In genomic region chr20:45343867-45344721, GRCh38 we compare ENCODE assay signal across 8 cellular contexts. TPM values are rescaled to one million over a fixed set of nuclear protein-coding genes. Genes with fewer than 3 reads are reported as not detected.
DNase-seq lines count a peak whose midpoint lies in the region; FAIRE-seq and TF ChIP-seq lines count a peak whose summit lies in the region.

No MANE protein-coding gene starts in this region.

- no peaks in the 10 kb centered on the region for H3K27me3 ChIP-seq in WERI-Rb-1 (ENCODE audit: insufficient read depth, low read depth, severe bottlenecking)
- H3K27me3 ChIP-seq in right atrium auricular region = no peaks in the 10 kb centered on the region
- H3K27me3 ChIP-seq in skeletal muscle satellite cell (ENCODE audit: control insufficient read depth, insufficient read depth, low read length) = no peaks in the 10 kb centered on the region

- peak overlapping the region; percentile 84 for H3K4me2 ChIP-seq in skeletal muscle satellite cell (ENCODE audit: low read length)

- H3K36me3 ChIP-seq in WERI-Rb-1 (peaks cover 26% of the 10 kb centered on the region), right atrium auricular region (peaks cover 21% of the 10 kb centered on the region), skeletal muscle satellite cell (ENCODE audit: insufficient read depth, low read length) (peaks cover 57% of the 10 kb centered on the region)

- FAIRE-seq in H54 (lab: Jason Lieb, UNC) = peak; percentile 67

- H3K9ac ChIP-seq in skeletal muscle satellite cell (ENCODE audit: low read depth, low read length) = peak overlapping the region; percentile 97

- DNase-seq in H54 (ENCODE audit: insufficient read length, low spot score) (peak; percentile 73), WERI-Rb-1 (peak; percentile 73), right atrium auricular region (ENCODE audit: low spot score) (peak; percentile 91), NCI-H2171 treated with DMSO at 0.1 percent for 48 hours (lab: John Stamatoyannopoulos, UW) (no peak), DMS114 treated with DMSO at 0.1 percent for 48 hours (lab: John Stamatoyannopoulos, UW; ENCODE audit: unreplicated experiment) (no peak), NCI-H2107 treated with DMSO at 0.1 percent for 48 hours (lab: John Stamatoyannopoulos, UW; ENCODE audit: unreplicated experiment) (no peak)

- H3K9me3 ChIP-seq in WERI-Rb-1 (ENCODE audit: severe bottlenecking) (no peaks in the 10 kb centered on the region), right atrium auricular region (no peaks in the 10 kb centered on the region), skeletal muscle satellite cell (replicated peaks; ENCODE audit: low read length) (no peaks in the 10 kb centered on the region)

- H3K4me1 ChIP-seq in right atrium auricular region = peaks cover 5 to 90% of the 10 kb centered on the region in 2 donors
- peaks cover 79% of the 10 kb centered on the region for H3K4me1 ChIP-seq in skeletal muscle satellite cell (ENCODE audit: control insufficient read depth, insufficient read depth, low read length)

- no peak for TF ChIP-seq CTCF in 22Rv1 (IDR thresholded peaks at IDR 0.05)
- no peak for TF ChIP-seq CTCF in WERI-Rb-1 (IDR thresholded peaks at IDR 0.05; ENCODE audit: low read depth, low read length)
- no peak for TF ChIP-seq CTCF in right atrium auricular region (IDR thresholded peaks at IDR 0.05)

- no peak for TF ChIP-seq POLR2A in H54 (IDR thresholded peaks at IDR 0.05; ENCODE audit: low read depth, low read length)

- peak overlapping the region; percentile 84 for H3K27ac ChIP-seq in 22Rv1
- peak overlapping the region; percentile 69 for H3K27ac ChIP-seq in WERI-Rb-1
- H3K27ac ChIP-seq in right atrium auricular region = peak overlapping the region; percentile 96 to 97

- no peak overlapping the region for H3K4me3 ChIP-seq in WERI-Rb-1 (ENCODE audit: low read depth, low read length)
- H3K4me3 ChIP-seq in right atrium auricular region = peak overlapping the region; percentile 17 to 69
- H3K4me3 ChIP-seq in skeletal muscle satellite cell (ENCODE audit: low read length) = peak overlapping the region; percentile 92

RNA-seq across cellular contexts. Expression of gene SDC4, which starts 4.1 kb away (rescaled TPM):
- 10 to 100 TPM; 71.4 to 95.2 TPM for total RNA-seq in right atrium auricular region
- 72.8 and 93.0 TPM in 2 replicates for total RNA-seq in skeletal muscle satellite cell (2012; rRNA removed)

RNA-seq across cellular contexts. Expression of gene SYS1, which starts 18.9 kb away (rescaled TPM):
- total RNA-seq in right atrium auricular region = 10 to 100 TPM; 31.7 to 41.9 TPM
- 18.6 and 18.8 TPM in 2 replicates for total RNA-seq in skeletal muscle satellite cell (2012; rRNA removed)

RNA-seq across cellular contexts. Expression of gene TP53TG5, which starts 34.0 kb away (rescaled TPM):
- total RNA-seq in right atrium auricular region = not detected
- not detected in 2 replicates for total RNA-seq in skeletal muscle satellite cell (2012; rRNA removed)

RNA-seq across cellular contexts. Expression of gene MATN4, which starts 36.0 kb away (rescaled TPM):
- total RNA-seq in right atrium auricular region = not detected
- not detected in 2 replicates for total RNA-seq in skeletal muscle satellite cell (2012; rRNA removed)

RNA-seq across cellular contexts. Expression of gene RBPJL, which starts 37.5 kb away (rescaled TPM):
- total RNA-seq in right atrium auricular region = not detected
- total RNA-seq in skeletal muscle satellite cell (2012; rRNA removed) = not detected in 2 replicates

Comparison
In these comparisons a context has a peak if more than half of its experiments do, and no peak if none do; other contexts are left out.
1. DNase-seq: peak in H54 (single experiment), WERI-Rb-1 (single experiment) and right atrium auricular region (single experiment); none in NCI-H2171 treated with DMSO at 0.1 percent for 48 hours (single experiment), DMS114 treated with DMSO at 0.1 percent for 48 hours (single experiment) and NCI-H2107 treated with DMSO at 0.1 percent for 48 hours (single experiment).
2. Peak in every context shown above with its lines, with median percentiles within 50 percentile points of each other: H3K27ac ChIP-seq.